ENCODE assay signal across 32 cellular contexts in the genomic region with DNA sequence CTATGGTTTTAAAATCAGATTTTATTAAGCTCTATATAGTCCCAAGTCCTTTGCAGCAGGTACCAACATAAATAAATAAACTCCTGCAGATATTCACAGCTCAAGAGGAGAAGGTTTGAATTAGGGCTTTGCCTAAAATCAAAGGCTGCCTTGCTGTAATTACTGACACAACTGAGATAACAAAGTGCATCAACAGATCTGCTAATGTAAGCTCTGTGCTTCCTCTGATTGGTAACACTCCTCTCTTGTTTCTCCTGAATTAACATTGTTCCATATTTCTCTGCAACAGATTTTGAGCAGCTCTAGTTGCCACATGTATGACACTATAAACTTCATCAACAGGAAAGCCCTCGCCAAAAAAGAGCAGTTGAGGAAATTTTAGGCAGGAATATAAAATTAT.
"Had no signal": no experiment of that assay in that cellular context is flagged by ENCODE, and none has a peak within 500 bp of the region (broad histone marks: within the 10 kb centered on the region; RNA-seq: fewer than 3 reads in every experiment).

No MANE protein-coding gene starts in this region.

- ATAC-seq: activated CD4-positive, alpha-beta T cell treated with anti-CD3 and anti-CD28 coated beads for 36 hours; activated CD4-positive, CD25-positive, alpha-beta regulatory T cell treated with anti-CD3 and anti-CD28 coated beads, Interleukin-2, amount 50 U/mL, for 24 hours; activated CD8-positive, alpha-beta memory T cell treated with anti-CD3 and anti-CD28 coated beads, Interleukin-2, amount 10 ng/mL, durations not matched to agents 7 days and 5 days; activated CD8-positive, alpha-beta T cell treated with anti-CD3 and anti-CD28 coated beads, Interleukin-2, amount 10 ng/mL, durations not matched to agents 7 days and 5 days; activated naive CD4-positive, alpha-beta T cell treated with anti-CD3 and anti-CD28 coated beads, Interleukin-2, amount 50 U/mL, for 72 hours; gastroesophageal sphincter; T-helper 17 cell had no signal

- H3K36me3 ChIP-seq: ascending aorta, breast epithelium, cardiac muscle cell, colonic mucosa, esophagus squamous epithelium, gastroesophageal sphincter, WERI-Rb-1 had no signal

- H3K27me3 Mint-ChIP-seq: activated B cell treated with CpG ODN at 0.5 μM for 24 hours; activated CD4-positive, alpha-beta memory T cell treated with anti-CD3 and anti-CD28 coated beads for 36 hours; activated CD4-positive, alpha-beta T cell treated with anti-CD3 and anti-CD28 coated beads for 36 hours; activated CD4-positive, alpha-beta T cell treated with anti-CD3 and anti-CD28 coated beads, Interleukin-2, amount 10 ng/mL, durations not matched to agents 24 days and 14 days; activated CD8-positive, alpha-beta memory T cell treated with anti-CD3 and anti-CD28 coated beads, Interleukin-2, amount 10 ng/mL, durations not matched to agents 7 days and 5 days; activated naive CD8-positive, alpha-beta T cell treated with anti-CD3 and anti-CD28 coated beads, Interleukin-2, amount 10 ng/mL, durations not matched to agents 7 days and 5 days; brain had no signal

- H3K9me3 ChIP-seq: ascending aorta, breast epithelium, colonic mucosa, esophagus squamous epithelium, gastroesophageal sphincter had no signal

- H3K27ac ChIP-seq: ascending aorta, breast epithelium, cardiac muscle cell, colonic mucosa, epithelial cell of prostate, esophagus squamous epithelium, gastroesophageal sphincter, WERI-Rb-1 had no signal

- H3K27me3 ChIP-seq: ascending aorta, breast epithelium, cardiac muscle cell, colonic mucosa, esophagus squamous epithelium, gastroesophageal sphincter had no signal

- H3K27ac Mint-ChIP-seq: activated B cell treated with CpG ODN at 0.5 μM for 24 hours; activated CD4-positive, alpha-beta memory T cell treated with anti-CD3 and anti-CD28 coated beads for 36 hours; activated CD4-positive, alpha-beta T cell treated with anti-CD3 and anti-CD28 coated beads for 36 hours; activated CD4-positive, alpha-beta T cell treated with anti-CD3 and anti-CD28 coated beads, Interleukin-2, amount 10 ng/mL, durations not matched to agents 24 days and 14 days; activated CD8-positive, alpha-beta memory T cell treated with anti-CD3 and anti-CD28 coated beads, Interleukin-2, amount 10 ng/mL, durations not matched to agents 7 days and 5 days; activated CD8-positive, alpha-beta T cell treated with anti-CD3 and anti-CD28 coated beads, Interleukin-2, amount 10 ng/mL, durations not matched to agents 7 days and 5 days; activated naive CD4-positive, alpha-beta T cell treated with anti-CD3 and anti-CD28 coated beads, Interleukin-2, amount 10 ng/mL, durations not matched to agents 7 days and 5 days; activated naive CD4-positive, alpha-beta T cell treated with anti-CD3 and anti-CD28 coated beads, Interleukin-2, amount 50 U/mL, for 72 hours; activated naive CD8-positive, alpha-beta T cell treated with anti-CD3 and anti-CD28 coated beads, Interleukin-2, amount 10 ng/mL, durations not matched to agents 7 days and 5 days; brain; T-helper 17 cell; T-helper 2 cell treated with Interferon-gamma antibody and Interleukin-4, amounts not matched to agents 5 μg/mL and 100 μg/mL, for 36 hours had no signal

- DNase-seq: activated B cell treated with CpG ODN at 0.5 μM for 24 hours; activated CD4-positive, alpha-beta memory T cell treated with anti-CD3 and anti-CD28 coated beads for 36 hours; activated CD4-positive, alpha-beta T cell treated with anti-CD3 and anti-CD28 coated beads for 36 hours; activated CD4-positive, alpha-beta T cell treated with anti-CD3 and anti-CD28 coated beads, Interleukin-2, amount 10 ng/mL, durations not matched to agents 24 days and 14 days; activated CD8-positive, alpha-beta memory T cell treated with anti-CD3 and anti-CD28 coated beads, Interleukin-2, amount 10 ng/mL, durations not matched to agents 7 days and 5 days; activated CD8-positive, alpha-beta memory T cell treated with anti-CD3 and anti-CD28 coated beads, Interleukin-2, amount 50 U/mL, for 4 hours; activated CD8-positive, alpha-beta T cell treated with anti-CD3 and anti-CD28 coated beads, Interleukin-2, amount 10 ng/mL, durations not matched to agents 7 days and 5 days; activated gamma-delta T cell; activated naive CD4-positive, alpha-beta T cell; activated naive CD4-positive, alpha-beta T cell treated with anti-CD3 and anti-CD28 coated beads, Interleukin-2, amount 10 ng/mL, durations not matched to agents 7 days and 5 days; activated naive CD8-positive, alpha-beta T cell treated with anti-CD3 and anti-CD28 coated beads, Interleukin-2, amount 10 ng/mL, durations not matched to agents 7 days and 5 days; activated T-cell treated with anti-CD3 and anti-CD28 coated beads, Interleukin-2, amount 50 U/mL, for 1 hour; activated T-cell treated with anti-CD3 and anti-CD28 coated beads, Interleukin-2, amount 50 U/mL, for 48 hours; central memory CD4-positive, alpha-beta T cell; cerebellar nuclear complex; colonic mucosa; effector CD8-positive, alpha-beta T cell; esophagus squamous epithelium; foreskin melanocyte; T-helper 1 cell; T-helper 17 cell; T1000; WERI-Rb-1 had no signal

- H3K4me3 ChIP-seq: ascending aorta, breast epithelium, cardiac muscle cell, colonic mucosa, esophagus squamous epithelium, gastroesophageal sphincter had no signal

- H3K36me3 Mint-ChIP-seq: activated CD4-positive, alpha-beta memory T cell treated with anti-CD3 and anti-CD28 coated beads for 36 hours; activated CD8-positive, alpha-beta memory T cell treated with anti-CD3 and anti-CD28 coated beads, Interleukin-2, amount 10 ng/mL, durations not matched to agents 7 days and 5 days; activated naive CD4-positive, alpha-beta T cell treated with anti-CD3 and anti-CD28 coated beads, Interleukin-2, amount 10 ng/mL, durations not matched to agents 7 days and 5 days; activated naive CD4-positive, alpha-beta T cell treated with anti-CD3 and anti-CD28 coated beads, Interleukin-2, amount 50 U/mL, for 72 hours; activated naive CD8-positive, alpha-beta T cell treated with anti-CD3 and anti-CD28 coated beads, Interleukin-2, amount 10 ng/mL, durations not matched to agents 7 days and 5 days; brain had no signal

- H3K9me3 Mint-ChIP-seq: activated B cell treated with CpG ODN at 0.5 μM for 24 hours; activated CD4-positive, alpha-beta memory T cell treated with anti-CD3 and anti-CD28 coated beads for 36 hours; activated CD4-positive, alpha-beta T cell treated with anti-CD3 and anti-CD28 coated beads, Interleukin-2, amount 10 ng/mL, durations not matched to agents 24 days and 14 days; activated naive CD4-positive, alpha-beta T cell treated with anti-CD3 and anti-CD28 coated beads, Interleukin-2, amount 10 ng/mL, durations not matched to agents 7 days and 5 days; activated naive CD4-positive, alpha-beta T cell treated with anti-CD3 and anti-CD28 coated beads, Interleukin-2, amount 50 U/mL, for 72 hours; activated naive CD8-positive, alpha-beta T cell treated with anti-CD3 and anti-CD28 coated beads, Interleukin-2, amount 10 ng/mL, durations not matched to agents 7 days and 5 days; T-helper 2 cell treated with Interferon-gamma antibody and Interleukin-4, amounts not matched to agents 5 μg/mL and 100 μg/mL, for 36 hours had no signal

- H3K4me1 Mint-ChIP-seq: activated B cell treated with CpG ODN at 0.5 μM for 24 hours; activated CD4-positive, alpha-beta T cell treated with anti-CD3 and anti-CD28 coated beads for 36 hours; activated CD4-positive, alpha-beta T cell treated with anti-CD3 and anti-CD28 coated beads, Interleukin-2, amount 10 ng/mL, durations not matched to agents 24 days and 14 days; activated CD8-positive, alpha-beta memory T cell treated with anti-CD3 and anti-CD28 coated beads, Interleukin-2, amount 10 ng/mL, durations not matched to agents 7 days and 5 days; activated naive CD4-positive, alpha-beta T cell treated with anti-CD3 and anti-CD28 coated beads, Interleukin-2, amount 10 ng/mL, durations not matched to agents 7 days and 5 days; activated naive CD8-positive, alpha-beta T cell treated with anti-CD3 and anti-CD28 coated beads, Interleukin-2, amount 10 ng/mL, durations not matched to agents 7 days and 5 days; T-helper 17 cell had no signal

- H3K4me1 ChIP-seq: ascending aorta, breast epithelium, colonic mucosa, esophagus squamous epithelium, gastroesophageal sphincter had no signal

- H3K4me3 Mint-ChIP-seq: activated B cell treated with CpG ODN at 0.5 μM for 24 hours; activated CD4-positive, alpha-beta memory T cell treated with anti-CD3 and anti-CD28 coated beads for 36 hours; activated CD4-positive, alpha-beta T cell treated with anti-CD3 and anti-CD28 coated beads for 36 hours; activated CD4-positive, alpha-beta T cell treated with anti-CD3 and anti-CD28 coated beads, Interleukin-2, amount 10 ng/mL, durations not matched to agents 24 days and 14 days; activated CD8-positive, alpha-beta memory T cell treated with anti-CD3 and anti-CD28 coated beads, Interleukin-2, amount 10 ng/mL, durations not matched to agents 7 days and 5 days; activated CD8-positive, alpha-beta T cell treated with anti-CD3 and anti-CD28 coated beads, Interleukin-2, amount 10 ng/mL, durations not matched to agents 7 days and 5 days; activated naive CD4-positive, alpha-beta T cell treated with anti-CD3 and anti-CD28 coated beads, Interleukin-2, amount 10 ng/mL, durations not matched to agents 7 days and 5 days; activated naive CD8-positive, alpha-beta T cell treated with anti-CD3 and anti-CD28 coated beads, Interleukin-2, amount 10 ng/mL, durations not matched to agents 7 days and 5 days; brain; T-helper 17 cell; T-helper 2 cell treated with Interferon-gamma antibody and Interleukin-4, amounts not matched to agents 5 μg/mL and 100 μg/mL, for 36 hours had no signal
